Comparison of ENCODE assay signal across 9 cellular contexts in the genomic region with DNA sequence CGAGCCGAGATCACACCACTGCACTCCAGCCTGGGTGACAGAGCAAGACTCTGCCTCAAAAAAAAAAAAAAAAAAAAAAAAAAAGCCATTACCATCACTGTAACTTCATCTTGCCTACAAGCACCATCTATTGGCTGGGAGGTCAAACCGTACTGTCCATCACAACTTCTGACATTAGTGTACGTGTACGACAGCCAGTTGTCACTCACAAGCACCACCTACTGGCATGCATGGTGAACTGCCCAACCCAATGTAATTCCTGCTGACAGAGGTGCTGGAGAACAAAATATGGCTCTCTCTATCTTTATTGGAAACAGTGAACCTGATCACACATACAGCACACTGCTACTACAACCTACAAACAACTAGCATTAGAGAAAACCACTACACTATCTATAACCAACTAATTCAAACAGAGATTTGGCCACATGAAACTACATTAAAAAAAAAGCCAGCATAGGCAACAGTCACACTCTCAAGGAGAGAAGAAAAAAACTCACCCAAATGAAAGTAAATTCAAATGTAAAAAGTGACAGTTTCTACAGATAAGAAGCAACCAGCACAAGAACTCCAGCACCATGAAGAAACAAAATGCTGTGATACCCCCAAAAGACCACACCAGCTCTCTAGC.
DNase-seq lines count a peak whose midpoint lies in the region; ATAC-seq and TF ChIP-seq lines count a peak whose summit lies in the region.
"Had no signal": no experiment of that assay in that cellular context is flagged by ENCODE, and none has a peak within 500 bp of the region (broad histone marks: within the 10 kb centered on the region; RNA-seq: fewer than 3 reads in every experiment).

No MANE protein-coding gene starts in this region.

- H3K4me3 ChIP-seq in epithelial cell of esophagus (ENCODE audit: low read length) (no peak overlapping the region), upper lobe of right lung (no peak overlapping the region)
- H3K4me3 ChIP-seq: SK-N-MC had no signal

- H3K36me3 ChIP-seq in upper lobe of right lung, result no peaks in the 10 kb centered on the region

- no peaks in the 10 kb centered on the region for H3K27me3 ChIP-seq in upper lobe of right lung

- TF ChIP-seq CTCF in C4-2B (conservative IDR thresholded peaks at IDR 0.05), result peak; percentile 89
- TF ChIP-seq CTCF in epithelial cell of esophagus (IDR thresholded peaks at IDR 0.05; ENCODE audit: insufficient read depth, low read depth, low read length, missing control alignments), result peak; percentile 67
- TF ChIP-seq CTCF in upper lobe of right lung (IDR thresholded peaks at IDR 0.05), result peak; percentile 35

- H3K27ac ChIP-seq in C4-2B (no peak overlapping the region), upper lobe of right lung (no peak overlapping the region)
- H3K27ac ChIP-seq: SK-N-MC had no signal

- no peaks in the 10 kb centered on the region for H3K9me3 ChIP-seq in upper lobe of right lung

- DNase-seq in NAMALWA (ENCODE audit: low spot score), result peak; percentile 68
- DNase-seq in epithelial cell of esophagus (ENCODE audit: low read depth), result peak; percentile 42
- DNase-seq in upper lobe of right lung, result no peak
- no peak for DNase-seq in cardiac septum (ENCODE audit: low spot score)
- no peak for DNase-seq in stimulated activated CD4-positive, alpha-beta T cell treated with anti-CD3 and anti-CD28 coated beads, Interleukin-12 subunit alpha, Interleukin-12 subunit beta, amount 100 ng/mL, for 4 hours

- intact Hi-C loops in upper lobe of right lung (cut with DNase I), result no loop called here
- intact Hi-C loops in cardiac septum (cut with DNase I), result no loop called here

- ATAC-seq in GM18511 (IDR thresholded peaks at IDR 0.05; ENCODE audit: unreplicated experiment), result peak; percentile 95
- peak; percentile 95 for ATAC-seq in HG02759 (IDR thresholded peaks at IDR 0.05; ENCODE audit: unreplicated experiment)
- ATAC-seq in upper lobe of right lung, result peak; percentile 80

- H3K4me1 ChIP-seq in upper lobe of right lung, result no peaks in the 10 kb centered on the region

Comparison
In these comparisons a context has a peak if more than half of its experiments do, and no peak if none do; other contexts are left out.
1. CTCF ChIP-seq: peak in every context shown above with its lines; median percentile 89 in C4-2B; 67 in epithelial cell of esophagus; 35 in upper lobe of right lung.
2. DNase-seq: peak in NAMALWA (single experiment) and epithelial cell of esophagus (single experiment); none in upper lobe of right lung (single experiment), cardiac septum (single experiment) and stimulated activated CD4-positive, alpha-beta T cell treated with anti-CD3 and anti-CD28 coated beads, Interleukin-12 subunit alpha, Interleukin-12 subunit beta, amount 100 ng/mL, for 4 hours (single experiment).
3. Peak in every context shown above with its lines, with median percentiles within 50 percentile points of each other: ATAC-seq.